In genomic region chr17:13490427-13490826, GRCh38 we compare ENCODE assay signal across 22 cellular contexts.
A peak's percentile ranks its signal among the peaks of the same experiment; 100 is the strongest.
DNase-seq lines count a peak whose midpoint lies in the region; ATAC-seq and TF ChIP-seq lines count a peak whose summit lies in the region.
"Had no signal": no experiment of that assay in that cellular context is flagged by ENCODE, and none has a peak within 500 bp of the region (broad histone marks: within the 10 kb centered on the region; RNA-seq: fewer than 3 reads in every experiment).

No MANE protein-coding gene starts in this region.

- H3K79me1 ChIP-seq in IMR-90 (ENCODE audit: low read depth in 1 of 2, low read length in 2 of 2), result peaks cover 7 to 20% of the 10 kb centered on the region in 2 experiments; a peak in 3 of 4 replicates

- H3K79me2 ChIP-seq in osteoblast (ENCODE audit: insufficient read depth, low read length), result no peaks in the 10 kb centered on the region

- H2AK9ac ChIP-seq in IMR-90 (replicated peaks; ENCODE audit: low read depth, low read length, poor library complexity), result no peak overlapping the region

- TF ChIP-seq CTCF in BE2C (IDR thresholded peaks at IDR 0.05; ENCODE audit: low read depth, low read length) (peak; percentile 26; the same call in 1 of the 2 replicates), IMR-90 (conservative IDR thresholded peaks at IDR 0.05; ENCODE audit: low read depth, low read length) (no peak), brain microvascular endothelial cell (IDR thresholded peaks at IDR 0.05; ENCODE audit: low read depth, low read length, missing control alignments) (peak; percentile 24), osteoblast (IDR thresholded peaks at IDR 0.05; ENCODE audit: extremely low read depth, low read depth, low read length) (no peak)

- in situ Hi-C loops in IMR-90 (cut with MboI; ENCODE audit: low sequenced_read_pairs), result no loop called here
- in situ Hi-C loops in brain microvascular endothelial cell (cut with HindIII; ENCODE audit: low pct_ligation_motif_present, low sequenced_read_pairs), result no loop called here

- CTCF ChIA-PET in IMR-90 (lab: Yijun Ruan, JAX), result interaction anchor here (0.6 kb wide), 1 partner anchor 11 kb away, joined by 3 read pairs; no protein-coding TSS in a partner anchor

- H2BK120ac ChIP-seq in IMR-90 (ENCODE audit: low read depth, low read length), result no peak overlapping the region; the same call in 1 of the 2 replicates

- no peak for TF ChIP-seq RAD21 in IMR-90 (IDR thresholded peaks at IDR 0.05; ENCODE audit: low read length)

- dilution Hi-C loops in IMR-90 (cut with HindIII; ENCODE audit: low sequenced_read_pairs, unreplicated experiment), result no loop called here

- H2BK15ac ChIP-seq in IMR-90 (ENCODE audit: low read depth, low read length), result no peak overlapping the region

- H4K91ac ChIP-seq in IMR-90 (ENCODE audit: insufficient read depth, low read depth, low read length), result no peak overlapping the region

- no peak for TF ChIP-seq POLR2A in IMR-90 (IDR thresholded peaks at IDR 0.05; ENCODE audit: low read depth, low read length)

- BruUV-seq in IMR-90 (replicated peaks; lab: Mats Ljungman, UMichigan), result no TSS peak

- WGBS in IMR-90 (ENCODE audit: extremely low coverage in 2 of 2, insufficient read length in 1 of 2), 2 experiments, result no CpG with 5 or more reads among the region's 3 CpGs

- H3K4me2 ChIP-seq in IMR-90 (ENCODE audit: low read depth, low read length) (no peak overlapping the region), osteoblast (ENCODE audit: insufficient read depth, low read length) (no peak overlapping the region)

- intact Hi-C loops in IMR-90 (cut with micrococcal nuclease), result no loop called here

- 0 out of 2 replicates have a peak overlapping the region, but pooled peaks have one; percentile 5 for H3K23ac ChIP-seq in IMR-90 (ENCODE audit: low read depth, low read length)

- no peaks in the 10 kb centered on the region for H3K9me1 ChIP-seq in IMR-90 (ENCODE audit: insufficient read depth, low read length)

- no peaks in the 10 kb centered on the region for H3K9me3 ChIP-seq in BE2C
- no peaks in the 10 kb centered on the region for H3K9me3 ChIP-seq in IMR-90 (ENCODE audit: control insufficient read depth, insufficient read depth, low read length)
- H3K9me3 ChIP-seq in osteoblast (ENCODE audit: low read depth, low read length), result no peaks in the 10 kb centered on the region
- H3K9me3 ChIP-seq: MG63 had no signal

- POLR2A ChIA-PET in IMR-90 (lab: Charles Lee; ENCODE audit: unreplicated experiment), result interaction anchor here (0.5 kb wide), 1 partner anchor 20 kb away, joined by 5 read pairs; no protein-coding TSS in a partner anchor

- no peak overlapping the region for H2AK5ac ChIP-seq in IMR-90 (ENCODE audit: low read depth, low read length)

- H2BK20ac ChIP-seq in IMR-90 (ENCODE audit: low read depth, low read length), result no peak overlapping the region

- H2BK5ac ChIP-seq in IMR-90 (ENCODE audit: low read depth, low read length, poor library complexity, severe bottlenecking), result no peak overlapping the region

- 0 out of 2 replicates have a peak overlapping the region, but pooled peaks have one; percentile 35 for H3K4ac ChIP-seq in IMR-90 (ENCODE audit: low read depth, low read length)

- H3K9ac ChIP-seq in IMR-90 (ENCODE audit: low read depth, low read length), result no peak overlapping the region

- H4K8ac ChIP-seq in IMR-90 (ENCODE audit: low read depth in 2 of 2, low read length in 2 of 2), result peak overlapping the region in 1 of 2 experiments; percentile 26; a peak in 1 of 4 replicates

- H3K27ac ChIP-seq in IMR-90 (ENCODE audit: insufficient read depth, low read length), result no peak overlapping the region
- no peak overlapping the region for H3K27ac ChIP-seq in brain microvascular endothelial cell
- H3K27ac ChIP-seq in osteoblast (ENCODE audit: low read depth, low read length), result no peak overlapping the region

- no peak overlapping the region for H3K56ac ChIP-seq in IMR-90 (ENCODE audit: extremely low read depth, insufficient read depth, low read length)

- H3K36me3 ChIP-seq in BE2C (no peaks in the 10 kb centered on the region), IMR-90 (ENCODE audit: control insufficient read depth, insufficient read depth, low read length) (no peaks in the 10 kb centered on the region), brain microvascular endothelial cell (replicated peaks) (no peaks in the 10 kb centered on the region), osteoblast (ENCODE audit: insufficient read depth, low read length) (no peaks in the 10 kb centered on the region)
- H3K36me3 ChIP-seq: MG63 had no signal

- no peak for ATAC-seq in IMR-90 (ENCODE audit: low read depth)
- no peak for ATAC-seq in stimulated activated naive CD8-positive, alpha-beta T cell treated with anti-CD3 and anti-CD28 coated beads, Interleukin-15, Interleukin-2, amounts not matched to agents 100 U/mL and 50 U/mL, for 24 hours
- ATAC-seq: Panc1, Right ventricle myocardium inferior had no signal

- H3K18ac ChIP-seq in IMR-90 (ENCODE audit: low read depth, low read length), result no peak overlapping the region

- H3K14ac ChIP-seq in IMR-90 (replicated peaks; ENCODE audit: low read depth, low read length), result peak overlapping the region; percentile 68; the same call in 1 of the 2 replicates

- H4K20me1 ChIP-seq in IMR-90 (ENCODE audit: insufficient read depth, low read length) (no peaks in the 10 kb centered on the region), osteoblast (ENCODE audit: insufficient read depth, low read length) (no peaks in the 10 kb centered on the region)

- H3K4me1 ChIP-seq in BE2C (peaks cover 2% of the 10 kb centered on the region; the same call in 1 of the 2 replicates), IMR-90 (ENCODE audit: control insufficient read depth, insufficient read depth, low read length) (0 out of 2 replicates have a peak, but pooled peaks cover 2% of the 10 kb centered on the region), osteoblast (ENCODE audit: insufficient read depth, low read length) (peaks cover 7% of the 10 kb centered on the region)

- H2AFZ ChIP-seq in IMR-90 (replicated peaks; ENCODE audit: low read length, poor library complexity), result no peak overlapping the region
- H2AFZ ChIP-seq in osteoblast (ENCODE audit: low read length), result no peak overlapping the region

- H3K27me3 ChIP-seq in BE2C (no peaks in the 10 kb centered on the region), IMR-90 (ENCODE audit: control insufficient read depth, insufficient read depth, low read length) (no peaks in the 10 kb centered on the region), brain microvascular endothelial cell (replicated peaks) (no peaks in the 10 kb centered on the region), osteoblast (ENCODE audit: insufficient read depth, low read length) (no peaks in the 10 kb centered on the region)
- H3K27me3 ChIP-seq: MG63 had no signal

- H4K5ac ChIP-seq in IMR-90 (ENCODE audit: low read depth, low read length), result no peak overlapping the region

- DNase-seq in BE2C (no peak), IMR-90 (no peak), brain microvascular endothelial cell (no peak), osteoblast (ENCODE audit: insufficient read length, low spot score, missing footprints) (peak; percentile 71), H4 (ENCODE audit: low spot score) (no peak)
- DNase-seq in effector CD8-positive, alpha-beta T cell (lab: John Stamatoyannopoulos, UW), result no peak
- no peak for DNase-seq in stimulated activated naive CD8-positive, alpha-beta T cell treated with anti-CD3 and anti-CD28 coated beads, Interleukin-15, Interleukin-2, amounts not matched to agents 100 U/mL and 50 U/mL, for 24 hours
- no peak for DNase-seq in activated naive CD4-positive, alpha-beta T cell (lab: John Stamatoyannopoulos, UW)
- DNase-seq: AML-193; Calu3; CD4-positive, CD25-positive, alpha-beta regulatory T cell; DMS53; H7; MG63; NCI-H1092; NCI-H1436 treated with DMSO at 0.1 percent for 48 hours; NCI-H2029 treated with DMSO at 0.1 percent for 48 hours; NCI-H2171; NCI-H526; SW 1271 had no signal

- H3K4me3 ChIP-seq in BE2C (ENCODE audit: low read depth, low read length) (no peak overlapping the region), IMR-90 (ENCODE audit: insufficient read depth, low read depth, low read length) (no peak overlapping the region), brain microvascular endothelial cell (ENCODE audit: low read depth, low read length) (no peak overlapping the region), osteoblast (ENCODE audit: insufficient read depth, low read length) (no peak overlapping the region)
- H3K4me3 ChIP-seq: MG63 had no signal

TF ChIP-seq in IMR-90, 13 proteins besides CTCF, POLR2A, EP300 and RAD21:
- TF ChIP-seq USF2 (IDR thresholded peaks at IDR 0.05; ENCODE audit: low read depth, low read length), result no peak
- no peak for TF ChIP-seq MAZ (IDR thresholded peaks at IDR 0.05; ENCODE audit: borderline replicate concordance, low read depth, low read length)
- no peak for TF ChIP-seq NFE2L2 (IDR thresholded peaks at IDR 0.05; ENCODE audit: low read depth, low read length)
- TF ChIP-seq RCOR1 (IDR thresholded peaks at IDR 0.05; ENCODE audit: insufficient replicate concordance, low read length), result no peak
- no peak for TF ChIP-seq MAFK (IDR thresholded peaks at IDR 0.05; ENCODE audit: low read depth, low read length)
- TF ChIP-seq FOS (IDR thresholded peaks at IDR 0.05; ENCODE audit: low read depth, low read length), result no peak
- TF ChIP-seq ELK1 (IDR thresholded peaks at IDR 0.05; ENCODE audit: borderline replicate concordance, low read depth, low read length), result no peak
TF ChIP-seq in IMR-90: peak in this region for 0.

Comparison
In these comparisons a context has a peak if more than half of its experiments do, and no peak if none do; other contexts are left out.
1. CTCF ChIP-seq: peak in BE2C (single experiment) and brain microvascular endothelial cell (single experiment); none in IMR-90 (single experiment) and osteoblast (single experiment).